In genomic region chr3:100401674-100402036, GRCh38 we compare ENCODE assay signal across 8 cellular contexts. TPM values are rescaled to one million over a fixed set of nuclear protein-coding genes. Genes with fewer than 3 reads are reported as not detected.
DNase-seq lines count a peak whose midpoint lies in the region; ATAC-seq and TF ChIP-seq lines count a peak whose summit lies in the region.

No MANE protein-coding gene starts in this region.

- no peaks in the 10 kb centered on the region for H3K27me3 ChIP-seq in BLaER1
- H3K27me3 ChIP-seq in layer of hippocampus (ENCODE audit: control insufficient read depth, insufficient read depth, low read length) = no peaks in the 10 kb centered on the region

- peak overlapping the region; percentile 98 to 100 (median 99) for H3K27ac Mint-ChIP-seq in brain

- no peak for TF ChIP-seq CTCF in brain (conservative IDR thresholded peaks at IDR 0.05)

- H3K4me2 ChIP-seq in BLaER1 = peak overlapping the region; percentile 82

- peak overlapping the region; percentile 93 to 99 (median 95) for H3K4me3 Mint-ChIP-seq in brain

- H3K4me1 ChIP-seq in BLaER1 = peaks cover 49% of the 10 kb centered on the region

- peaks cover 41% of the 10 kb centered on the region for H4K20me1 ChIP-seq in BLaER1

- H3K36me3 Mint-ChIP-seq in brain = peaks cover 29% of the 10 kb centered on the region

- peak; percentile 34 for DNase-seq in T follicular helper cell (ENCODE audit: low read depth)
- peak; percentile 54 to 56 for DNase-seq in stimulated activated CD4-positive, alpha-beta T cell treated with anti-CD3 and anti-CD28 coated beads, Interleukin-2, amount 100 ng/mL, for 24 hours
- DNase-seq in NCI-H1930 (lab: John Stamatoyannopoulos, UW) = no peak

- peak overlapping the region; percentile 82 for H3K27ac ChIP-seq in BLaER1
- H3K27ac ChIP-seq in layer of hippocampus (ENCODE audit: low read depth, low read length) = peak overlapping the region; percentile 80

- peaks cover 11% of the 10 kb centered on the region for H3K9me3 ChIP-seq in BLaER1

- H3K4me3 ChIP-seq in BLaER1 = peak overlapping the region; percentile 95

- peaks cover 18% of the 10 kb centered on the region for H3K27me3 Mint-ChIP-seq in brain

- H3K9ac ChIP-seq in BLaER1 = peak overlapping the region; percentile 91

- H3K36me3 ChIP-seq in BLaER1 = peaks cover 4% of the 10 kb centered on the region; the same call in 1 of the 2 replicates

- H3K4me1 Mint-ChIP-seq in brain = peaks cover 72% of the 10 kb centered on the region

- H3K9me3 Mint-ChIP-seq in brain = peaks cover 5 to 11% (median 9%) of the 10 kb centered on the region in 5 experiments

- peak; percentile 8 for ATAC-seq in GM19043 (IDR thresholded peaks at IDR 0.05; ENCODE audit: low read depth, unreplicated experiment)
- peak; percentile 26 for ATAC-seq in HG03378 (IDR thresholded peaks at IDR 0.05; ENCODE audit: unreplicated experiment)

RNA-seq across cellular contexts. Expression of gene LNP1, which starts 0.3 kb away (rescaled TPM):
- 4.4 TPM for polyA plus RNA-seq in brain (ENCODE audit: insufficient read depth, low read depth, low replicate concordance)

RNA-seq across cellular contexts. Expression of gene TOMM70, which starts 0.8 kb away (rescaled TPM):
- 32.7 TPM for polyA plus RNA-seq in brain (ENCODE audit: insufficient read depth, low read depth, low replicate concordance)

Comparison
In these comparisons a context has a peak if more than half of its experiments do, and no peak if none do; other contexts are left out.
1. DNase-seq: peak in T follicular helper cell (single experiment) and stimulated activated CD4-positive, alpha-beta T cell treated with anti-CD3 and anti-CD28 coated beads, Interleukin-2, amount 100 ng/mL, for 24 hours (2 of 2); none in NCI-H1930 (0 of 2).